In the genomic region with DNA sequence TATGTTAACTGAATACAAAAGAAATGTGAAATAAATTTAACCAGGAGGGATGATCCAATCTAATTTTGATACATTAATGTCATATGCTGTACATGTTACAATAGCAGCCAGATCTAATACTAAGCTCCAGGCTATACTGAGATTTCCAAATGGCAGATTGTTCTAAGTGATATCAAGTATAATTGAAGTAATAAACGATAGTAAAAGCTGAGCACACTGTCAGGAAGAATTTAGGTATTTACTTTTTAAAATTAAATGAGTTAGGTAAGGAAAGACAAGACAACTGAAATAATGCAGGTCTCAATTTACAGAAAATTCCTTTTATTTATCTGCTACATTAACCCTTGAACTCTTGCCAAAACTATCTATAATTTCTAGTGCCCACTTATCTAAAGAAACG, we compare ENCODE assay signal across 16 cellular contexts.
A peak's percentile ranks its signal among the peaks of the same experiment; 100 is the strongest.
DNase-seq lines count a peak whose midpoint lies in the region; ATAC-seq and TF ChIP-seq lines count a peak whose summit lies in the region.
"Had no signal": no experiment of that assay in that cellular context is flagged by ENCODE, and none has a peak within 500 bp of the region (broad histone marks: within the 10 kb centered on the region; RNA-seq: fewer than 3 reads in every experiment).

No MANE protein-coding gene starts in this region.

- ATAC-seq in SK-N-SH treated with all-trans-retinoic acid at 6 μM for 48 hours, result peak; percentile 88
- ATAC-seq in HG03159 (IDR thresholded peaks at IDR 0.05; ENCODE audit: unreplicated experiment), result no peak

- DNase-seq in NCI-H1105 treated with DMSO at 0.1 percent for 48 hours (lab: John Stamatoyannopoulos, UW) (peak; percentile 65), NCI-H1105 (lab: John Stamatoyannopoulos, UW) (no peak), NCI-H1930 (lab: John Stamatoyannopoulos, UW) (peak; percentile 63 to 91), NCI-H82 (lab: John Stamatoyannopoulos, UW) (peak; percentile 61), GM19240 (ENCODE audit: insufficient read length, low spot score) (no peak)
- no peak for DNase-seq in NK-92 treated with Interleukin-12 subunit alpha and Interleukin-12 subunit beta, amount 100 ng/mL, for 24 hours (lab: John Stamatoyannopoulos, UW)
- DNase-seq: 8988T; AML-193; Caco-2; CD8-positive, alpha-beta memory T cell; DMS53; GF-D8; HCEC 1CT; HFFc6 had no signal

TF ChIP-seq in SK-N-SH treated with all-trans-retinoic acid at 6 μM for 48 hours, 23 proteins besides CTCF, POLR2A, EP300 and RAD21:
- TF ChIP-seq, protein P1, sequence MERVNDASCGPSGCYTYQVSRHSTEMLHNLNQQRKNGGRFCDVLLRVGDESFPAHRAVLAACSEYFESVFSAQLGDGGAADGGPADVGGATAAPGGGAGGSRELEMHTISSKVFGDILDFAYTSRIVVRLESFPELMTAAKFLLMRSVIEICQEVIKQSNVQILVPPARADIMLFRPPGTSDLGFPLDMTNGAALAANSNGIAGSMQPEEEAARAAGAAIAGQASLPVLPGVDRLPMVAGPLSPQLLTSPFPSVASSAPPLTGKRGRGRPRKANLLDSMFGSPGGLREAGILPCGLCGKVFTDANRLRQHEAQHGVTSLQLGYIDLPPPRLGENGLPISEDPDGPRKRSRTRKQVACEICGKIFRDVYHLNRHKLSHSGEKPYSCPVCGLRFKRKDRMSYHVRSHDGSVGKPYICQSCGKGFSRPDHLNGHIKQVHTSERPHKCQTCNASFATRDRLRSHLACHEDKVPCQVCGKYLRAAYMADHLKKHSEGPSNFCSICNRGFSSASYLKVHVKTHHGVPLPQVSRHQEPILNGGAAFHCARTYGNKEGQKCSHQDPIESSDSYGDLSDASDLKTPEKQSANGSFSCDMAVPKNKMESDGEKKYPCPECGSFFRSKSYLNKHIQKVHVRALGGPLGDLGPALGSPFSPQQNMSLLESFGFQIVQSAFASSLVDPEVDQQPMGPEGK (CRISPR knock-in tag; IDR thresholded peaks at IDR 0.05; ENCODE audit: borderline replicate concordance), result peak; percentile 97
- TF ChIP-seq BACH2 (CRISPR knock-in tag; IDR thresholded peaks at IDR 0.05; ENCODE audit: borderline replicate concordance), result peak; percentile 85; the same call in 1 of the 2 replicates
- TF ChIP-seq, protein P2, sequence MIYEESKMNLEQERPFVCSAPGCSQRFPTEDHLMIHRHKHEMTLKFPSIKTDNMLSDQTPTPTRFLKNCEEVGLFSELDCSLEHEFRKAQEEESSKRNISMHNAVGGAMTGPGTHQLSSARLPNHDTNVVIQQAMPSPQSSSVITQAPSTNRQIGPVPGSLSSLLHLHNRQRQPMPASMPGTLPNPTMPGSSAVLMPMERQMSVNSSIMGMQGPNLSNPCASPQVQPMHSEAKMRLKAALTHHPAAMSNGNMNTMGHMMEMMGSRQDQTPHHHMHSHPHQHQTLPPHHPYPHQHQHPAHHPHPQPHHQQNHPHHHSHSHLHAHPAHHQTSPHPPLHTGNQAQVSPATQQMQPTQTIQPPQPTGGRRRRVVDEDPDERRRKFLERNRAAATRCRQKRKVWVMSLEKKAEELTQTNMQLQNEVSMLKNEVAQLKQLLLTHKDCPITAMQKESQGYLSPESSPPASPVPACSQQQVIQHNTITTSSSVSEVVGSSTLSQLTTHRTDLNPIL (CRISPR knock-in tag; IDR thresholded peaks at IDR 0.05; ENCODE audit: low read depth), result peak; percentile 99
- TF ChIP-seq ZFP30 (CRISPR knock-in tag; IDR thresholded peaks at IDR 0.05), result peak; percentile 63; the same call in 1 of the 2 replicates
- TF ChIP-seq ZNF565 (CRISPR knock-in tag; conservative IDR thresholded peaks at IDR 0.05; ENCODE audit: low read depth), result peak; percentile 93; the same call in 1 of the 2 replicates
- no peak for TF ChIP-seq CSDC2 (CRISPR knock-in tag; IDR thresholded peaks at IDR 0.05)
- TF ChIP-seq TOX (CRISPR knock-in tag; IDR thresholded peaks at IDR 0.05; ENCODE audit: borderline replicate concordance), result no peak
- TF ChIP-seq ZFP3 (CRISPR knock-in tag; IDR thresholded peaks at IDR 0.05), result peak; percentile 76
- TF ChIP-seq GLIS3 (CRISPR knock-in tag; IDR thresholded peaks at IDR 0.05), result peak; percentile 99
- peak; percentile 73 for TF ChIP-seq ZNF70 (CRISPR knock-in tag; IDR thresholded peaks at IDR 0.05)
- TF ChIP-seq ESRRG (CRISPR knock-in tag; IDR thresholded peaks at IDR 0.05), result peak; percentile 99
- TF ChIP-seq OSR1 (CRISPR knock-in tag; IDR thresholded peaks at IDR 0.05), result no peak
- peak; percentile 79 for TF ChIP-seq ZNF8 (CRISPR knock-in tag; IDR thresholded peaks at IDR 0.05)
- TF ChIP-seq TCF4 (CRISPR knock-in tag; IDR thresholded peaks at IDR 0.05; ENCODE audit: borderline replicate concordance), result peak; percentile 100
- TF ChIP-seq ISL1 (CRISPR knock-in tag; IDR thresholded peaks at IDR 0.05), result peak; percentile 100
- TF ChIP-seq SNAI2 (CRISPR knock-in tag; IDR thresholded peaks at IDR 0.05), result peak; percentile 96
- TF ChIP-seq RARB (CRISPR knock-in tag; IDR thresholded peaks at IDR 0.05), result no peak
- TF ChIP-seq ARNTL (CRISPR knock-in tag; IDR thresholded peaks at IDR 0.05; ENCODE audit: borderline replicate concordance, low read depth), result peak; percentile 78; the same call in 1 of the 2 replicates
- TF ChIP-seq, protein P3, sequence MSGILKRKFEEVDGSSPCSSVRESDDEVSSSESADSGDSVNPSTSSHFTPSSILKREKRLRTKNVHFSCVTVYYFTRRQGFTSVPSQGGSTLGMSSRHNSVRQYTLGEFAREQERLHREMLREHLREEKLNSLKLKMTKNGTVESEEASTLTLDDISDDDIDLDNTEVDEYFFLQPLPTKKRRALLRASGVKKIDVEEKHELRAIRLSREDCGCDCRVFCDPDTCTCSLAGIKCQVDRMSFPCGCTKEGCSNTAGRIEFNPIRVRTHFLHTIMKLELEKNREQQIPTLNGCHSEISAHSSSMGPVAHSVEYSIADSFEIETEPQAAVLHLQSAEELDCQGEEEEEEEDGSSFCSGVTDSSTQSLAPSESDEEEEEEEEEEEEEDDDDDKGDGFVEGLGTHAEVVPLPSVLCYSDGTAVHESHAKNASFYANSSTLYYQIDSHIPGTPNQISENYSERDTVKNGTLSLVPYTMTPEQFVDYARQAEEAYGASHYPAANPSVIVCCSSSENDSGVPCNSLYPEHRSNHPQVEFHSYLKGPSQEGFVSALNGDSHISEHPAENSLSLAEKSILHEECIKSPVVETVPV (CRISPR knock-in tag; IDR thresholded peaks at IDR 0.05), result peak; percentile 100
- TF ChIP-seq, protein P4, sequence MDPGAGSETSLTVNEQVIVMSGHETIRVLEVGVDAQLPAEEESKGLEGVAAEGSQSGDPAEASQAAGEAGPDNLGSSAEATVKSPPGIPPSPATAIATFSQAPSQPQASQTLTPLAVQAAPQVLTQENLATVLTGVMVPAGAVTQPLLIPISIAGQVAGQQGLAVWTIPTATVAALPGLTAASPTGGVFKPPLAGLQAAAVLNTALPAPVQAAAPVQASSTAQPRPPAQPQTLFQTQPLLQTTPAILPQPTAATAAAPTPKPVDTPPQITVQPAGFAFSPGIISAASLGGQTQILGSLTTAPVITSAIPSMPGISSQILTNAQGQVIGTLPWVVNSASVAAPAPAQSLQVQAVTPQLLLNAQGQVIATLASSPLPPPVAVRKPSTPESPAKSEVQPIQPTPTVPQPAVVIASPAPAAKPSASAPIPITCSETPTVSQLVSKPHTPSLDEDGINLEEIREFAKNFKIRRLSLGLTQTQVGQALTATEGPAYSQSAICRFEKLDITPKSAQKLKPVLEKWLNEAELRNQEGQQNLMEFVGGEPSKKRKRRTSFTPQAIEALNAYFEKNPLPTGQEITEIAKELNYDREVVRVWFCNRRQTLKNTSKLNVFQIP (CRISPR knock-in tag; IDR thresholded peaks at IDR 0.05; ENCODE audit: borderline replicate concordance, low read depth), result peak; percentile 99; the same call in 1 of the 2 replicates
- peak; percentile 56; the same call in 1 of the 2 replicates for TF ChIP-seq ZC3H10 (CRISPR knock-in tag; IDR thresholded peaks at IDR 0.05)
- peak; percentile 91; the same call in 1 of the 2 replicates for TF ChIP-seq PPARA (CRISPR knock-in tag; IDR thresholded peaks at IDR 0.05; ENCODE audit: borderline replicate concordance)
- TF ChIP-seq, protein P5, sequence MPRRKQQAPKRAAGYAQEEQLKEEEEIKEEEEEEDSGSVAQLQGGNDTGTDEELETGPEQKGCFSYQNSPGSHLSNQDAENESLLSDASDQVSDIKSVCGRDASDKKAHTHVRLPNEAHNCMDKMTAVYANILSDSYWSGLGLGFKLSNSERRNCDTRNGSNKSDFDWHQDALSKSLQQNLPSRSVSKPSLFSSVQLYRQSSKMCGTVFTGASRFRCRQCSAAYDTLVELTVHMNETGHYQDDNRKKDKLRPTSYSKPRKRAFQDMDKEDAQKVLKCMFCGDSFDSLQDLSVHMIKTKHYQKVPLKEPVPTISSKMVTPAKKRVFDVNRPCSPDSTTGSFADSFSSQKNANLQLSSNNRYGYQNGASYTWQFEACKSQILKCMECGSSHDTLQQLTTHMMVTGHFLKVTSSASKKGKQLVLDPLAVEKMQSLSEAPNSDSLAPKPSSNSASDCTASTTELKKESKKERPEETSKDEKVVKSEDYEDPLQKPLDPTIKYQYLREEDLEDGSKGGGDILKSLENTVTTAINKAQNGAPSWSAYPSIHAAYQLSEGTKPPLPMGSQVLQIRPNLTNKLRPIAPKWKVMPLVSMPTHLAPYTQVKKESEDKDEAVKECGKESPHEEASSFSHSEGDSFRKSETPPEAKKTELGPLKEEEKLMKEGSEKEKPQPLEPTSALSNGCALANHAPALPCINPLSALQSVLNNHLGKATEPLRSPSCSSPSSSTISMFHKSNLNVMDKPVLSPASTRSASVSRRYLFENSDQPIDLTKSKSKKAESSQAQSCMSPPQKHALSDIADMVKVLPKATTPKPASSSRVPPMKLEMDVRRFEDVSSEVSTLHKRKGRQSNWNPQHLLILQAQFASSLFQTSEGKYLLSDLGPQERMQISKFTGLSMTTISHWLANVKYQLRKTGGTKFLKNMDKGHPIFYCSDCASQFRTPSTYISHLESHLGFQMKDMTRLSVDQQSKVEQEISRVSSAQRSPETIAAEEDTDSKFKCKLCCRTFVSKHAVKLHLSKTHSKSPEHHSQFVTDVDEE (CRISPR knock-in tag; IDR thresholded peaks at IDR 0.05), result peak; percentile 100

Comparison
In these comparisons a context has a peak if more than half of its experiments do, and no peak if none do; other contexts are left out.
1. DNase-seq: peak in NCI-H1105 treated with DMSO at 0.1 percent for 48 hours (single experiment), NCI-H1930 (2 of 2) and NCI-H82 (single experiment); none in NCI-H1105 (single experiment), GM19240 (single experiment) and NK-92 treated with Interleukin-12 subunit alpha and Interleukin-12 subunit beta, amount 100 ng/mL, for 24 hours (single experiment).